Comparison of ENCODE assay signal across 8 cellular contexts in the genomic region with DNA sequence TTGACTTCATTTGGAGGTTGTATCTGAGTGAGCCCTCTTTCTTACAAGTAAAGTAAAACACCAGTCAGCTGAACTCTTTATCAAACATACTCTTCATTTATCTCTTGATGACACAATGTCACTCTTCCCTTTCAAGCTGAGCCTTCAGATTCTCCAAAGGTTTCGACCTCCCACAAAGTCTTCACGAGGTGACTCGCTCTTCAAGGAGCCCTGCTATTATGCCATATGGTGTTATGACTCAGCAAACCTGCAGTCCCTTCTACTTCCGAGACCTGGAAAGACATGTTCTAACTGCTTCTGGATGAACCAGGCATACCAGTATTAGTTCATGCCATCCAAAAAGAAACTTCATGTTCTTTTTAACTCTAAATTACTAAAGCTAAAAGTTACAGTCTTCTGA. TPM values are rescaled to one million over a fixed set of nuclear protein-coding genes. Genes with fewer than 3 reads are reported as not detected.
DNase-seq lines count a peak whose midpoint lies in the region; ATAC-seq and TF ChIP-seq lines count a peak whose summit lies in the region.

No MANE protein-coding gene starts in this region.

- no peak for TF ChIP-seq POLR2A in adrenal gland (IDR thresholded peaks at IDR 0.05)

- no peaks in the 10 kb centered on the region for H3K4me1 Mint-ChIP-seq in natural killer cell
- H3K4me1 Mint-ChIP-seq in activated CD4-positive, alpha-beta memory T cell treated with anti-CD3 and anti-CD28 coated beads, Interleukin-2, amount 10 ng/mL, durations not matched to agents 7 days and 5 days = peaks cover 2% of the 10 kb centered on the region

- intact Hi-C loops in natural killer cell (cut with micrococcal nuclease) = loop anchor here (2.0 to 5.0 kb wide), 3 partner anchors 546 to 680 kb away; no protein-coding TSS in a partner anchor
- intact Hi-C loops in adrenal gland (cut with DNase I) = loop anchor here (5.0 to 10.0 kb wide), 3 partner anchors 172 to 395 kb away; no protein-coding TSS in a partner anchor

- ATAC-seq in omental fat pad (ENCODE audit: low FRiP score) (peak; percentile 89), natural killer cell (no peak)

- peaks cover 24 to 30% of the 10 kb centered on the region in 2 donors for H3K27me3 Mint-ChIP-seq in natural killer cell (ENCODE audit: low read depth in 2 of 2)
- H3K27me3 Mint-ChIP-seq in activated CD4-positive, alpha-beta memory T cell treated with anti-CD3 and anti-CD28 coated beads, Interleukin-2, amount 10 ng/mL, durations not matched to agents 7 days and 5 days = peaks cover 34% of the 10 kb centered on the region

- POLR2A ChIA-PET in activated CD4-positive, alpha-beta memory T cell treated with anti-CD3 and anti-CD28 coated beads, Interleukin-2, amount 10 ng/mL, durations not matched to agents 7 days and 5 days (lab: Charles Lee) = no interaction called here

- no peaks in the 10 kb centered on the region for H3K36me3 ChIP-seq in adrenal gland (replicated peaks in 1 of 2)

- peak overlapping the region in 2 of 5 donors; percentile 38 to 48 for H3K27ac ChIP-seq in adrenal gland

- 30 to 54% (median 43%) methylated on average over 4 of the region's 4 CpGs for WGBS in adrenal gland, 4 donors

- H3K36me3 Mint-ChIP-seq in natural killer cell = no peaks in the 10 kb centered on the region
- H3K36me3 Mint-ChIP-seq in activated CD4-positive, alpha-beta memory T cell treated with anti-CD3 and anti-CD28 coated beads, Interleukin-2, amount 10 ng/mL, durations not matched to agents 7 days and 5 days (ENCODE audit: low read depth) = no peaks in the 10 kb centered on the region

- TF ChIP-seq CTCF in omental fat pad (IDR thresholded peaks at IDR 0.05) (no peak), natural killer cell (IDR thresholded peaks at IDR 0.05) (no peak), adrenal gland (IDR thresholded peaks at IDR 0.05) (no peak)

- H3K27ac Mint-ChIP-seq in natural killer cell = no peak overlapping the region
- no peak overlapping the region for H3K27ac Mint-ChIP-seq in activated CD4-positive, alpha-beta memory T cell treated with anti-CD3 and anti-CD28 coated beads, Interleukin-2, amount 10 ng/mL, durations not matched to agents 7 days and 5 days

- CTCF ChIA-PET in activated CD4-positive, alpha-beta memory T cell treated with anti-CD3 and anti-CD28 coated beads, Interleukin-2, amount 10 ng/mL, durations not matched to agents 7 days and 5 days (lab: Charles Lee) = interaction anchor here (0.9 to 3.0 kb wide), 4 partner anchors 82 to 669 kb away, joined by 3 to 10 read pairs (median 4); no protein-coding TSS in a partner anchor

- H3K9me3 ChIP-seq in adrenal gland (replicated peaks in 1 of 3) = no peaks in the 10 kb centered on the region

- H3K4me3 ChIP-seq in adrenal gland = no peak overlapping the region

- H3K4me3 Mint-ChIP-seq in natural killer cell = no peak overlapping the region
- H3K4me3 Mint-ChIP-seq in activated CD4-positive, alpha-beta memory T cell treated with anti-CD3 and anti-CD28 coated beads, Interleukin-2, amount 10 ng/mL, durations not matched to agents 7 days and 5 days = no peak overlapping the region

- H3K4me1 ChIP-seq in adrenal gland (replicated peaks in 1 of 2) = peaks cover 4 to 8% of the 10 kb centered on the region in 2 donors

- H3K27me3 ChIP-seq in adrenal gland = no peaks in the 10 kb centered on the region

- DNase-seq in ELR (ENCODE audit: low read depth) (peak; percentile 88), NCI-H446 treated with DMSO at 0.1 percent for 48 hours (lab: John Stamatoyannopoulos, UW) (peak; percentile 36), cerebellum (ENCODE audit: low spot score) (peak; percentile 23), omental fat pad (ENCODE audit: low spot score) (no peak), NCI-H345 (lab: John Stamatoyannopoulos, UW) (no peak), natural killer cell (no peak), adrenal gland (no peak)
- no peak for DNase-seq in activated CD4-positive, alpha-beta memory T cell treated with anti-CD3 and anti-CD28 coated beads, Interleukin-2, amount 10 ng/mL, durations not matched to agents 7 days and 5 days

- H3K9me3 Mint-ChIP-seq in natural killer cell = no peaks in the 10 kb centered on the region
- no peaks in the 10 kb centered on the region for H3K9me3 Mint-ChIP-seq in activated CD4-positive, alpha-beta memory T cell treated with anti-CD3 and anti-CD28 coated beads, Interleukin-2, amount 10 ng/mL, durations not matched to agents 7 days and 5 days

RNA-seq across cellular contexts. Expression of a gene that starts 23.1 kb away (rescaled TPM):
- total RNA-seq in cerebellum = not detected
- total RNA-seq in omental fat pad = 10 to 100 TPM in 1 of 4 donors, 1 to 10 TPM in 2, under 1 TPM in 1; 0.95 to 22.2 (median 1.8) TPM
- total RNA-seq in natural killer cell = not detected
- total RNA-seq in activated CD4-positive, alpha-beta memory T cell treated with anti-CD3 and anti-CD28 coated beads, Interleukin-2, amount 10 ng/mL, durations not matched to agents 7 days and 5 days = not detected
- 1,000 to 10,000 TPM in 1 of 8 donors, 100 to 1,000 TPM in 7; 120 to 1,013 (median 290) TPM for total RNA-seq in adrenal gland
- 100 to 1,000 TPM in 2 of 3 donors, 10 to 100 TPM in 1; 26.9 to 588 (median 116) TPM for polyA plus RNA-seq in adrenal gland

RNA-seq across cellular contexts. Expression of a gene that starts 36.4 kb away (rescaled TPM):
- total RNA-seq in cerebellum (0.73 TPM), omental fat pad (1 to 10 TPM; 1.1 to 2.8 (median 2.5) TPM), natural killer cell (under 1 TPM in 2 of 3 donors, not detected in 1; 0.19 to 0.23 TPM), adrenal gland (1 to 10 TPM in 7 of 8 donors, under 1 TPM in 1; 0.64 to 4.9 (median 2.5) TPM)
- not detected for total RNA-seq in activated CD4-positive, alpha-beta memory T cell treated with anti-CD3 and anti-CD28 coated beads, Interleukin-2, amount 10 ng/mL, durations not matched to agents 7 days and 5 days
- polyA plus RNA-seq in adrenal gland = 1 to 10 TPM in 1 of 3 donors, under 1 TPM in 2; 0.08 to 2.7 (median 0.20) TPM

Comparison
In these comparisons a context has a peak if more than half of its experiments do, and no peak if none do; other contexts are left out.
1. DNase-seq: peak in ELR (single experiment), NCI-H446 treated with DMSO at 0.1 percent for 48 hours (single experiment) and cerebellum (single experiment); none in omental fat pad (single experiment), NCI-H345 (single experiment), natural killer cell (single experiment), activated CD4-positive, alpha-beta memory T cell treated with anti-CD3 and anti-CD28 coated beads, Interleukin-2, amount 10 ng/mL, durations not matched to agents 7 days and 5 days (single experiment) and adrenal gland (0 of 7).
2. RNA of a gene that starts 23.1 kb away (total RNA-seq): 120 to 1,013 TPM in adrenal gland; 0.95 to 22.2 TPM in omental fat pad, not detected in cerebellum (single experiment), not detected in natural killer cell and not detected in activated CD4-positive, alpha-beta memory T cell treated with anti-CD3 and anti-CD28 coated beads, Interleukin-2, amount 10 ng/mL, durations not matched to agents 7 days and 5 days; every median in the first group is over 4 times any median in the second.